In genomic region chrX:14702145-14702544, GRCh38 we compare ENCODE assay signal across 7 cellular contexts.
"Had no signal": no experiment of that assay in that cellular context is flagged by ENCODE, and none has a peak within 500 bp of the region (broad histone marks: within the 10 kb centered on the region; RNA-seq: fewer than 3 reads in every experiment).

No MANE protein-coding gene starts in this region.

- FAIRE-seq: G401.6, GM12878, GM12891, GM12892, GM18507 had no signal

- DNase-seq: GDM1, GF-D8 had no signal

- H3K4me3 ChIP-seq: GM12878 had no signal

- ATAC-seq: GM12878 had no signal
